ENCODE assay signal across 16 cellular contexts in genomic region chr7:114786455-114786854, GRCh38.
"Had no signal": no experiment of that assay in that cellular context is flagged by ENCODE, and none has a peak within 500 bp of the region (broad histone marks: within the 10 kb centered on the region; RNA-seq: fewer than 3 reads in every experiment).

No MANE protein-coding gene starts in this region.

- H3K27ac ChIP-seq: ascending aorta, breast epithelium, foreskin keratinocyte, pancreas, SK-N-MC, spleen, tibial artery had no signal

- H3K27me3 ChIP-seq: ascending aorta, breast epithelium, foreskin keratinocyte, pancreas, spleen, tibial artery had no signal

- H3K27ac Mint-ChIP-seq: naive thymus-derived CD8-positive, alpha-beta T cell had no signal

- DNase-seq: activated gamma-delta T cell; cerebellar nuclear complex; effector CD8-positive, alpha-beta T cell; foreskin keratinocyte; glutamatergic neuron; kidney glomerular epithelial cell; mesenchymal stem cell; naive thymus-derived CD8-positive, alpha-beta T cell; pancreas; spleen; stimulated activated CD4-positive, alpha-beta T cell treated with anti-CD3 and anti-CD28 coated beads, Interleukin-1b, Interleukin-23, amount 100 ng/mL, for 48 hours; tibial artery had no signal

- ATAC-seq: foreskin keratinocyte; naive thymus-derived CD8-positive, alpha-beta T cell; pancreas; sciatic nerve had no signal

- H3K4me1 Mint-ChIP-seq: naive thymus-derived CD8-positive, alpha-beta T cell had no signal

- H3K36me3 Mint-ChIP-seq: naive thymus-derived CD8-positive, alpha-beta T cell had no signal

- H3K9me3 ChIP-seq: ascending aorta, breast epithelium, pancreas, spleen, tibial artery had no signal

- H3K4me1 ChIP-seq: breast epithelium, pancreas, spleen had no signal

- H3K4me3 ChIP-seq: ascending aorta, breast epithelium, pancreas, SK-N-MC, spleen, tibial artery had no signal

- H3K36me3 ChIP-seq: ascending aorta, breast epithelium, pancreas, spleen, tibial artery had no signal
